In the genomic region with DNA sequence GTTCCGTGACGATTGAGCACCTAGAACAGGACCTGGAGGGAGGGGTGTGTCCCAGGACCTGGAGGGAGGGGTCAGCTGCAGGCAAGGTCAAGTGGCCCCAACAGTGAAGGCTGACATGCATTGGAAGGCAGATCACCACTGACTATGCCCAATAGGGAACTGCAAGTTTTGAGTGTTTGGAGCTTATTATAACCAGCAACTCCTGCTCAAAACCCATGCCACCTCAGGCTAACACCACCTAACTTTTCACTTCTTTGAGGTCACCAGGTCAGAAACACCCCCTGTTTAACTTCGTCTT, we compare ENCODE assay signal across 24 cellular contexts.
"Had no signal": no experiment of that assay in that cellular context is flagged by ENCODE, and none has a peak within 500 bp of the region (broad histone marks: within the 10 kb centered on the region; RNA-seq: fewer than 3 reads in every experiment).

No MANE protein-coding gene starts in this region.

- H3K4me1 Mint-ChIP-seq: naive B cell; stimulated activated effector memory CD8-positive, alpha-beta T cell treated with anti-CD3 and anti-CD28 coated beads, Interleukin-12 subunit alpha, Interleukin-12 subunit beta, amount 100 ng/mL, for 72 hours; stimulated activated naive CD8-positive, alpha-beta T cell treated with anti-CD3 and anti-CD28 coated beads, Interleukin-15, amount 100 ng/mL, for 72 hours had no signal

- H3K36me3 Mint-ChIP-seq: activated naive CD4-positive, alpha-beta T cell treated with anti-CD3 and anti-CD28 coated beads, Interleukin-2, amount 50 U/mL, for 72 hours; naive B cell had no signal

- H2AFZ ChIP-seq: hepatocyte had no signal

- H3K9me3 Mint-ChIP-seq: activated naive CD4-positive, alpha-beta T cell treated with anti-CD3 and anti-CD28 coated beads, Interleukin-2, amount 50 U/mL, for 72 hours; naive B cell; stimulated activated effector memory CD8-positive, alpha-beta T cell treated with anti-CD3 and anti-CD28 coated beads, Interleukin-12 subunit alpha, Interleukin-12 subunit beta, amount 100 ng/mL, for 72 hours; stimulated activated naive CD8-positive, alpha-beta T cell treated with anti-CD3 and anti-CD28 coated beads, Interleukin-15, amount 100 ng/mL, for 72 hours had no signal

- H3K9me3 ChIP-seq: ovary, psoas muscle, tibial artery had no signal

- DNase-seq: activated CD4-positive, alpha-beta T cell treated with anti-CD3 and anti-CD28 coated beads, Interleukin-2, amount 50 U/mL, for 1 hour; activated CD8-positive, alpha-beta T cell treated with anti-CD3 and anti-CD28 coated beads, Interleukin-2, amount 10 ng/mL, durations not matched to agents 7 days and 5 days; activated gamma-delta T cell treated with Interleukin-2 at 50 U/mL for 16 hours; activated T-cell treated with anti-CD3 and anti-CD28 coated beads, Interleukin-2, amount 50 U/mL, for 1 hour; aorta; central memory CD4-positive, alpha-beta T cell; effector CD8-positive, alpha-beta T cell; erythroblast; glutamatergic neuron; naive B cell; ovary; psoas muscle; right cardiac atrium; stimulated activated CD4-positive, alpha-beta T cell treated with anti-CD3 and anti-CD28 coated beads, Interleukin-2, amount 100 ng/mL, for 24 hours; stimulated activated naive CD8-positive, alpha-beta T cell treated with anti-CD3 and anti-CD28 coated beads, Interleukin-15, amount 100 ng/mL, for 72 hours; tibial artery had no signal

- H3K4me2 ChIP-seq: hepatocyte had no signal

- H3K4me3 Mint-ChIP-seq: activated CD8-positive, alpha-beta T cell treated with anti-CD3 and anti-CD28 coated beads, Interleukin-2, amount 10 ng/mL, durations not matched to agents 7 days and 5 days; naive B cell; neural crest cell; stimulated activated effector memory CD8-positive, alpha-beta T cell treated with anti-CD3 and anti-CD28 coated beads, Interleukin-12 subunit alpha, Interleukin-12 subunit beta, amount 100 ng/mL, for 72 hours; stimulated activated naive CD8-positive, alpha-beta T cell treated with anti-CD3 and anti-CD28 coated beads, Interleukin-15, amount 100 ng/mL, for 72 hours had no signal

- H3K27me3 ChIP-seq: brain microvascular endothelial cell, ovary, tibial artery had no signal

- H3K4me3 ChIP-seq: hepatocyte, ovary, psoas muscle, skin epidermis, tibial artery had no signal

- H3K27ac Mint-ChIP-seq: activated CD8-positive, alpha-beta T cell treated with anti-CD3 and anti-CD28 coated beads, Interleukin-2, amount 10 ng/mL, durations not matched to agents 7 days and 5 days; activated naive CD4-positive, alpha-beta T cell treated with anti-CD3 and anti-CD28 coated beads, Interleukin-2, amount 50 U/mL, for 72 hours; naive B cell; stimulated activated effector memory CD8-positive, alpha-beta T cell treated with anti-CD3 and anti-CD28 coated beads, Interleukin-12 subunit alpha, Interleukin-12 subunit beta, amount 100 ng/mL, for 72 hours; stimulated activated naive CD8-positive, alpha-beta T cell treated with anti-CD3 and anti-CD28 coated beads, Interleukin-15, amount 100 ng/mL, for 72 hours had no signal

- H3K79me2 ChIP-seq: hepatocyte had no signal

- H3K27ac ChIP-seq: brain microvascular endothelial cell, hepatocyte, ovary, psoas muscle, skin epidermis, tibial artery, VCaP had no signal

- ATAC-seq: activated CD4-positive, CD25-positive, alpha-beta regulatory T cell treated with anti-CD3 and anti-CD28 coated beads, Interleukin-2, amount 50 U/mL, for 24 hours; activated CD8-positive, alpha-beta T cell treated with anti-CD3 and anti-CD28 coated beads, Interleukin-2, amount 10 ng/mL, durations not matched to agents 7 days and 5 days; activated naive CD4-positive, alpha-beta T cell treated with anti-CD3 and anti-CD28 coated beads, Interleukin-2, amount 50 U/mL, for 72 hours; right cardiac atrium; stimulated activated effector memory CD8-positive, alpha-beta T cell treated with anti-CD3 and anti-CD28 coated beads, Interleukin-12 subunit alpha, Interleukin-12 subunit beta, amount 100 ng/mL, for 72 hours; stimulated activated naive CD8-positive, alpha-beta T cell treated with anti-CD3 and anti-CD28 coated beads, Interleukin-15, amount 100 ng/mL, for 72 hours had no signal

- H3K36me3 ChIP-seq: brain microvascular endothelial cell, ovary had no signal

- H3K4me1 ChIP-seq: psoas muscle had no signal
